2 cellular contexts compared by ENCODE assay signal in genomic region chr17:81309859-81310839, GRCh38.
TF ChIP-seq lines count a peak whose summit lies in the region.

No MANE protein-coding gene starts in this region.

TF ChIP-seq in HCT116, 20 proteins besides CTCF, POLR2A, EP300 and RAD21 (continued from another document):
- TF ChIP-seq, protein P1, sequence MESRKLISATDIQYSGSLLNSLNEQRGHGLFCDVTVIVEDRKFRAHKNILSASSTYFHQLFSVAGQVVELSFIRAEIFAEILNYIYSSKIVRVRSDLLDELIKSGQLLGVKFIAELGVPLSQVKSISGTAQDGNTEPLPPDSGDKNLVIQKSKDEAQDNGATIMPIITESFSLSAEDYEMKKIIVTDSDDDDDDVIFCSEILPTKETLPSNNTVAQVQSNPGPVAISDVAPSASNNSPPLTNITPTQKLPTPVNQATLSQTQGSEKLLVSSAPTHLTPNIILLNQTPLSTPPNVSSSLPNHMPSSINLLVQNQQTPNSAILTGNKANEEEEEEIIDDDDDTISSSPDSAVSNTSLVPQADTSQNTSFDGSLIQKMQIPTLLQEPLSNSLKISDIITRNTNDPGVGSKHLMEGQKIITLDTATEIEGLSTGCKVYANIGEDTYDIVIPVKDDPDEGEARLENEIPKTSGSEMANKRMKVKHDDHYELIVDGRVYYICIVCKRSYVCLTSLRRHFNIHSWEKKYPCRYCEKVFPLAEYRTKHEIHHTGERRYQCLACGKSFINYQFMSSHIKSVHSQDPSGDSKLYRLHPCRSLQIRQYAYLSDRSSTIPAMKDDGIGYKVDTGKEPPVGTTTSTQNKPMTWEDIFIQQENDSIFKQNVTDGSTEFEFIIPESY (IDR thresholded peaks at IDR 0.05; ENCODE audit: extremely low read depth, insufficient replicate concordance, low read length) = no peak
- TF ChIP-seq, protein P2, sequence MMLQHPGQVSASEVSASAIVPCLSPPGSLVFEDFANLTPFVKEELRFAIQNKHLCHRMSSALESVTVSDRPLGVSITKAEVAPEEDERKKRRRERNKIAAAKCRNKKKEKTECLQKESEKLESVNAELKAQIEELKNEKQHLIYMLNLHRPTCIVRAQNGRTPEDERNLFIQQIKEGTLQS (IDR thresholded peaks at IDR 0.05) = no peak
- TF ChIP-seq SIN3A (IDR thresholded peaks at IDR 0.05; ENCODE audit: low read depth) (no peak), YY1 (IDR thresholded peaks at IDR 0.05; ENCODE audit: extremely low read depth, insufficient replicate concordance, low read depth, low read length) (no peak), SRF (IDR thresholded peaks at IDR 0.05; ENCODE audit: low read depth) (no peak), CBX3 (IDR thresholded peaks at IDR 0.05; ENCODE audit: low read depth) (no peak), ZNF274 (IDR thresholded peaks at IDR 0.05; ENCODE audit: low read depth, low read length) (no peak), TCF7L2 (IDR thresholded peaks at IDR 0.05; ENCODE audit: borderline replicate concordance, extremely low read depth, insufficient read depth, insufficient read length) (no peak), EZH2phosphoT487 (IDR thresholded peaks at IDR 0.05; ENCODE audit: borderline replicate concordance) (no peak), CEBPB (IDR thresholded peaks at IDR 0.05; ENCODE audit: low read depth) (no peak), JUND (IDR thresholded peaks at IDR 0.05) (no peak)
- TF ChIP-seq, protein P3, sequence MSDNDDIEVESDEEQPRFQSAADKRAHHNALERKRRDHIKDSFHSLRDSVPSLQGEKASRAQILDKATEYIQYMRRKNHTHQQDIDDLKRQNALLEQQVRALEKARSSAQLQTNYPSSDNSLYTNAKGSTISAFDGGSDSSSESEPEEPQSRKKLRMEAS (IDR thresholded peaks at IDR 0.05) = no peak
- TF ChIP-seq, protein P4, sequence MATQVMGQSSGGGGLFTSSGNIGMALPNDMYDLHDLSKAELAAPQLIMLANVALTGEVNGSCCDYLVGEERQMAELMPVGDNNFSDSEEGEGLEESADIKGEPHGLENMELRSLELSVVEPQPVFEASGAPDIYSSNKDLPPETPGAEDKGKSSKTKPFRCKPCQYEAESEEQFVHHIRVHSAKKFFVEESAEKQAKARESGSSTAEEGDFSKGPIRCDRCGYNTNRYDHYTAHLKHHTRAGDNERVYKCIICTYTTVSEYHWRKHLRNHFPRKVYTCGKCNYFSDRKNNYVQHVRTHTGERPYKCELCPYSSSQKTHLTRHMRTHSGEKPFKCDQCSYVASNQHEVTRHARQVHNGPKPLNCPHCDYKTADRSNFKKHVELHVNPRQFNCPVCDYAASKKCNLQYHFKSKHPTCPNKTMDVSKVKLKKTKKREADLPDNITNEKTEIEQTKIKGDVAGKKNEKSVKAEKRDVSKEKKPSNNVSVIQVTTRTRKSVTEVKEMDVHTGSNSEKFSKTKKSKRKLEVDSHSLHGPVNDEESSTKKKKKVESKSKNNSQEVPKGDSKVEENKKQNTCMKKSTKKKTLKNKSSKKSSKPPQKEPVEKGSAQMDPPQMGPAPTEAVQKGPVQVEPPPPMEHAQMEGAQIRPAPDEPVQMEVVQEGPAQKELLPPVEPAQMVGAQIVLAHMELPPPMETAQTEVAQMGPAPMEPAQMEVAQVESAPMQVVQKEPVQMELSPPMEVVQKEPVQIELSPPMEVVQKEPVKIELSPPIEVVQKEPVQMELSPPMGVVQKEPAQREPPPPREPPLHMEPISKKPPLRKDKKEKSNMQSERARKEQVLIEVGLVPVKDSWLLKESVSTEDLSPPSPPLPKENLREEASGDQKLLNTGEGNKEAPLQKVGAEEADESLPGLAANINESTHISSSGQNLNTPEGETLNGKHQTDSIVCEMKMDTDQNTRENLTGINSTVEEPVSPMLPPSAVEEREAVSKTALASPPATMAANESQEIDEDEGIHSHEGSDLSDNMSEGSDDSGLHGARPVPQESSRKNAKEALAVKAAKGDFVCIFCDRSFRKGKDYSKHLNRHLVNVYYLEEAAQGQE (IDR thresholded peaks at IDR 0.05; ENCODE audit: low read depth) = no peak

TF ChIP-seq in WTC11, 78 proteins besides CTCF, POLR2A, EP300 and RAD21 (continued from another document):
- TF ChIP-seq IRF1 (CRISPR knock-in tag; IDR thresholded peaks at IDR 0.05) (no peak), ETV6 (CRISPR knock-in tag; IDR thresholded peaks at IDR 0.05) (no peak), FOXK1 (CRISPR knock-in tag; IDR thresholded peaks at IDR 0.05) (no peak), ZNF671 (CRISPR knock-in tag; IDR thresholded peaks at IDR 0.05) (no peak), JAZF1 (CRISPR knock-in tag; IDR thresholded peaks at IDR 0.05) (no peak), ZNF425 (CRISPR knock-in tag; conservative IDR thresholded peaks at IDR 0.05) (no peak), ZNF423 (CRISPR knock-in tag; IDR thresholded peaks at IDR 0.05) (no peak), ZNF121 (CRISPR knock-in tag; IDR thresholded peaks at IDR 0.05) (no peak), HMGA2 (CRISPR knock-in tag; IDR thresholded peaks at IDR 0.05) (no peak), SMAD3 (CRISPR knock-in tag; IDR thresholded peaks at IDR 0.05; ENCODE audit: borderline replicate concordance) (no peak)
- TF ChIP-seq, protein P5, sequence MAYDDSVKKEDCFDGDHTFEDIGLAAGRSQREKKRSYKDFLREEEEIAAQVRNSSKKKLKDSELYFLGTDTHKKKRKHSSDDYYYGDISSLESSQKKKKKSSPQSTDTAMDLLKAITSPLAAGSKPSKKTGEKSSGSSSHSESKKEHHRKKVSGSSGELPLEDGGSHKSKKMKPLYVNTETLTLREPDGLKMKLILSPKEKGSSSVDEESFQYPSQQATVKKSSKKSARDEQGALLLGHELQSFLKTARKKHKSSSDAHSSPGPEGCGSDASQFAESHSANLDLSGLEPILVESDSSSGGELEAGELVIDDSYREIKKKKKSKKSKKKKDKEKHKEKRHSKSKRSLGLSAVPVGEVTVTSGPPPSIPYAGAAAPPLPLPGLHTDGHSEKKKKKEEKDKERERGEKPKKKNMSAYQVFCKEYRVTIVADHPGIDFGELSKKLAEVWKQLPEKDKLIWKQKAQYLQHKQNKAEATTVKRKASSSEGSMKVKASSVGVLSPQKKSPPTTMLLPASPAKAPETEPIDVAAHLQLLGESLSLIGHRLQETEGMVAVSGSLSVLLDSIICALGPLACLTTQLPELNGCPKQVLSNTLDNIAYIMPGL (CRISPR knock-in tag; IDR thresholded peaks at IDR 0.05) = no peak
